In the genomic region with DNA sequence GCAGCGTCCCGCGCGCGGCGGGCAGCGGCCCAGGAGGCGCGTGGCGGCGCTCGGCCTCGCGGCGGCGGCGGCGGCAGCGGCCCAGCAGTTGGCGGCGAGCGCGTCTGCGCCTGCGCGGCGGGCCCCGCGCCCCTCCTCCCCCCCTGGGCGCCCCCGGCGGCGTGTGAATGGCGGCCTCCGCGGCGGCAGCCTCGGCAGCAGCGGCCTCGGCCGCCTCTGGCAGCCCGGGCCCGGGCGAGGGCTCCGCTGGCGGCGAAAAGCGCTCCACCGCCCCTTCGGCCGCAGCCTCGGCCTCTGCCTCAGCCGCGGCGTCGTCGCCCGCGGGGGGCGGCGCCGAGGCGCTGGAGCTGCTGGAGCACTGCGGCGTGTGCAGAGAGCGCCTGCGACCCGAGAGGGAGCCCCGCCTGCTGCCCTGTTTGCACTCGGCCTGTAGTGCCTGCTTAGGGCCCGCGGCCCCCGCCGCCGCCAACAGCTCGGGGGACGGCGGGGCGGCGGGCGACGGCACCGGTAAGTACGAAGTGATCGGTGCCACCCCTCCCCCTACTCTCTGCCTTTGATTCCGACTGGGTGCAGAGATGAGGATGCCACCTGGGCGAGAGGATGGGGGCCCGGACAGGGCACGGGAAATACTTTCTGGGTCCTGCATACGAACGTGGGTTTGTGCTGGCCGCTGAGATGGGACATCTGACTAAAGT, we compare ENCODE assay signal across 8 cellular contexts. TPM values are rescaled to one million over a fixed set of nuclear protein-coding genes. Genes with fewer than 3 reads are reported as not detected.
DNase-seq lines count a peak whose midpoint lies in the region; ATAC-seq and TF ChIP-seq lines count a peak whose summit lies in the region.

No MANE protein-coding gene starts in this region.

- TF ChIP-seq CTCF in AG04450 (IDR thresholded peaks at IDR 0.05; ENCODE audit: low read depth, low read length): no peak
- TF ChIP-seq CTCF in fibroblast of pulmonary artery (IDR thresholded peaks at IDR 0.05; ENCODE audit: low read length, missing control alignments): no peak
- TF ChIP-seq CTCF in osteocyte (IDR thresholded peaks at IDR 0.05): no peak

- no peak overlapping the region for H3K27ac ChIP-seq in AG04450 (ENCODE audit: low read depth, low read length)

- H3K4me3 Mint-ChIP-seq in activated CD4-positive, alpha-beta memory T cell treated with anti-CD3 and anti-CD28 coated beads for 36 hours: peak overlapping the region; percentile 97
- peak overlapping the region; percentile 89 for H3K4me3 Mint-ChIP-seq in osteocyte (ENCODE audit: unreplicated experiment)

- peaks cover 4% of the 10 kb centered on the region for H3K27me3 ChIP-seq in AG04450 (ENCODE audit: control insufficient read depth, insufficient read depth, low read length)

- H3K27ac Mint-ChIP-seq in activated CD4-positive, alpha-beta memory T cell treated with anti-CD3 and anti-CD28 coated beads for 36 hours: peak overlapping the region; percentile 95
- peak overlapping the region; percentile 73 for H3K27ac Mint-ChIP-seq in osteocyte (ENCODE audit: unreplicated experiment)

- H3K27me3 Mint-ChIP-seq in activated CD4-positive, alpha-beta memory T cell treated with anti-CD3 and anti-CD28 coated beads for 36 hours: peaks cover 1% of the 10 kb centered on the region
- no peaks in the 10 kb centered on the region for H3K27me3 Mint-ChIP-seq in osteocyte (ENCODE audit: unreplicated experiment)

- CTCF ChIA-PET in AG04450 (lab: Charles Lee): interaction anchor here (0.6 kb wide), 2 partner anchors 26 to 715 kb away, joined by 3 read pairs; a partner anchor contains a TSS
- CTCF ChIA-PET in activated CD4-positive, alpha-beta memory T cell treated with anti-CD3 and anti-CD28 coated beads for 36 hours (lab: Charles Lee): interaction anchor here (1.0 to 5.1 kb wide), 4 partner anchors 10 to 56 kb away, joined by 3 to 61 read pairs (median 6); a partner anchor contains a TSS

- H3K4me3 ChIP-seq in AG04450 (ENCODE audit: low read depth, low read length) (peak overlapping the region; percentile 84), fibroblast of pulmonary artery (replicated peaks; ENCODE audit: low read depth, low read length) (peak overlapping the region; percentile 91)

- intact Hi-C loops in activated CD4-positive, alpha-beta memory T cell treated with anti-CD3 and anti-CD28 coated beads for 36 hours (cut with micrococcal nuclease): loop anchor here (1.0 to 2.0 kb wide), 7 partner anchors 11 to 239 kb away; a partner anchor contains a TSS

- no peaks in the 10 kb centered on the region for H3K9me3 Mint-ChIP-seq in activated CD4-positive, alpha-beta memory T cell treated with anti-CD3 and anti-CD28 coated beads for 36 hours
- H3K9me3 Mint-ChIP-seq in osteocyte (ENCODE audit: unreplicated experiment): no peaks in the 10 kb centered on the region

- no peaks in the 10 kb centered on the region; the same call in 1 of the 2 replicates for H3K9me3 ChIP-seq in AG04450 (ENCODE audit: control insufficient read depth, insufficient read depth, low read length)

- H3K4me1 Mint-ChIP-seq in activated CD4-positive, alpha-beta memory T cell treated with anti-CD3 and anti-CD28 coated beads for 36 hours (ENCODE audit: low read depth): peaks cover 32% of the 10 kb centered on the region
- H3K4me1 Mint-ChIP-seq in osteocyte (ENCODE audit: unreplicated experiment): peaks cover 23% of the 10 kb centered on the region

- POLR2A ChIA-PET in AG04450 (lab: Yijun Ruan, JAX): interaction anchor here (0.6 to 3.2 kb wide), 7 partner anchors 9 to 218 kb away, joined by 3 to 54 read pairs (median 10); a partner anchor contains a TSS
- POLR2A ChIA-PET in activated CD4-positive, alpha-beta memory T cell treated with anti-CD3 and anti-CD28 coated beads for 36 hours (lab: Charles Lee): interaction anchor here (0.9 to 3.6 kb wide), 7 partner anchors 10 to 218 kb away, joined by 3 to 41 read pairs (median 13); a partner anchor contains a TSS

- DNase-seq in AG04450 (ENCODE audit: low read depth, low spot score) (no peak), fibroblast of pulmonary artery (ENCODE audit: low read depth) (peak; percentile 61), osteocyte (ENCODE audit: extremely low spot score, unreplicated experiment) (peak; percentile 95), inferior parietal cortex (ENCODE audit: extremely low spot score) (no peak), NCI-H69 (lab: John Stamatoyannopoulos, UW) (no peak)
- peak; percentile 79 for DNase-seq in activated CD4-positive, alpha-beta memory T cell treated with anti-CD3 and anti-CD28 coated beads for 36 hours

- H3K36me3 Mint-ChIP-seq in activated CD4-positive, alpha-beta memory T cell treated with anti-CD3 and anti-CD28 coated beads for 36 hours: peaks cover 41% of the 10 kb centered on the region
- peaks cover 18% of the 10 kb centered on the region for H3K36me3 Mint-ChIP-seq in osteocyte (ENCODE audit: unreplicated experiment)

- ATAC-seq in GM19324 (IDR thresholded peaks at IDR 0.05; ENCODE audit: low FRiP score, unreplicated experiment) (peak; percentile 73), HG03432 (IDR thresholded peaks at IDR 0.05; ENCODE audit: unreplicated experiment) (peak; percentile 59)

RNA-seq across cellular contexts. Expression of a gene that starts 0.9 kb away (rescaled TPM):
- polyA plus RNA-seq in AG04450 (2011; rRNA removed): 313 and 413 TPM in 2 replicates
- polyA minus RNA-seq in AG04450 (2011; rRNA and poly(A)+ RNA removed): 910 and 1,220 TPM in 2 replicates
- total RNA-seq in activated CD4-positive, alpha-beta memory T cell treated with anti-CD3 and anti-CD28 coated beads for 36 hours: 100 to 1,000 TPM; 404 to 408 TPM
- total RNA-seq in osteocyte: 333 and 354 TPM in 2 replicates

RNA-seq across cellular contexts. Expression of a gene that starts 10.2 kb away (rescaled TPM):
- polyA plus RNA-seq in AG04450 (2011; rRNA removed): 173 and 181 TPM in 2 replicates
- polyA minus RNA-seq in AG04450 (2011; rRNA and poly(A)+ RNA removed): 153 and 170 TPM in 2 replicates
- 100 to 1,000 TPM; 120 to 122 TPM for total RNA-seq in activated CD4-positive, alpha-beta memory T cell treated with anti-CD3 and anti-CD28 coated beads for 36 hours
- total RNA-seq in osteocyte: 130 and 132 TPM in 2 replicates

RNA-seq across cellular contexts. Expression of a gene that starts 13.7 kb away (rescaled TPM):
- 82.5 and 85.1 TPM in 2 replicates for polyA plus RNA-seq in AG04450 (2011; rRNA removed)
- polyA minus RNA-seq in AG04450 (2011; rRNA and poly(A)+ RNA removed): 95.3 and 100 TPM in 2 replicates
- 100 to 1,000 TPM; 107 to 111 TPM for total RNA-seq in activated CD4-positive, alpha-beta memory T cell treated with anti-CD3 and anti-CD28 coated beads for 36 hours
- 76.2 and 78.3 TPM in 2 replicates for total RNA-seq in osteocyte

RNA-seq across cellular contexts. Expression of a gene that starts 25.1 kb away (rescaled TPM):
- polyA plus RNA-seq in AG04450 (2011; rRNA removed): 4.2 and 6.8 TPM in 2 replicates
- 3.1 and 4.0 TPM in 2 replicates for polyA minus RNA-seq in AG04450 (2011; rRNA and poly(A)+ RNA removed)
- total RNA-seq in activated CD4-positive, alpha-beta memory T cell treated with anti-CD3 and anti-CD28 coated beads for 36 hours: 1 to 10 TPM; 9.9 to 10.0 TPM
- total RNA-seq in osteocyte: 16.7 and 17.2 TPM in 2 replicates

RNA-seq across cellular contexts. Expression of a gene that starts 28.4 kb away (rescaled TPM):
- polyA plus RNA-seq in AG04450 (2011; rRNA removed): 5.5 and 6.2 TPM in 2 replicates
- polyA minus RNA-seq in AG04450 (2011; rRNA and poly(A)+ RNA removed): 6.3 and 6.7 TPM in 2 replicates
- total RNA-seq in activated CD4-positive, alpha-beta memory T cell treated with anti-CD3 and anti-CD28 coated beads for 36 hours: 10 to 100 TPM; 13.3 to 14.4 TPM
- 25.3 and 30.9 TPM in 2 replicates for total RNA-seq in osteocyte

Comparison
In these comparisons a context has a peak if more than half of its experiments do, and no peak if none do; other contexts are left out.
1. DNase-seq: peak in activated CD4-positive, alpha-beta memory T cell treated with anti-CD3 and anti-CD28 coated beads for 36 hours (single experiment), fibroblast of pulmonary artery (single experiment) and osteocyte (single experiment); none in AG04450 (single experiment), inferior parietal cortex (single experiment) and NCI-H69 (single experiment).